ENCODE assay signal across 13 cellular contexts in the genomic region with DNA sequence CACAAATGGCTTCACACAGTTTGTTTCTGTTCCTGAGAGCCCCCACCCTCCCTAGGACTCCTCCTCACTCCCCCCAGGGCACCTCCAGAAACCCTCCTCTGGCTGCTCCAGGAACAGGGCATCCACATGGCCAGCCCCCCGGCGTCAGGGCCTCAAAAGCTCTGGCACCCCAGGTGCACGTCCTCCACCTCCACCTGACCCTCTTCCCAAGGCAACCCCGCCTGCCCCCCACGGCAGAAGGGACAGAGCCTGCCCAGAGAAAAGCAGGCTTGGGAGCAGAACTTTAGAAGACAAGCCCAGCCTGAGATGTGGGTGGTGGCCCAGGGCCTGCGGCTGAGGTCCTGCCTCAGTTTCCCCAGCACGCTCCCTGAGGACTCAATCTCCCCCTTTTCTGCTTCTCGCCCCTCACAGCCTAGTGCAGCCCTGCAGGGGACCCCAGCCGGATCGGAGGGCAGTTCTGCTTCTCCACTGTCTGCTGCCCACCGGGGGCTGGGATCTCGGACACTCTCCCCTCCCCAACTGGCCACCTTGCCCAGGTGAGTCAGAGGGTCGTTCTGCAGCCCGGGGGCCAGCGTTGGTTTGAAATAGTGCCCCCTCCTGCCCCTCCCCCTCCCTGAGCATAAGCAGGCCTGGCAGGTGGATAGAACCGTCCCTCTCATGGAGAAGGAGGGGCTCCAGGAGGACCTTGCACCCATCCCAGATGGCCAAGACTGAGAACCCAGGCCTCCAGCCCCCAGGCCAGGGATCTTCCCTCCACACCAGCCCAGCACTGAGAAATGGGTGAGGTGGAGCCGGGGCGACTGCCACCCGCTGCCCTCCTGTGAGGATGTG. TPM values are rescaled to one million over a fixed set of nuclear protein-coding genes. Genes with fewer than 3 reads are reported as not detected.
DNase-seq lines count a peak whose midpoint lies in the region; ATAC-seq and TF ChIP-seq lines count a peak whose summit lies in the region.
"Had no signal": no experiment of that assay in that cellular context is flagged by ENCODE, and none has a peak within 500 bp of the region (broad histone marks: within the 10 kb centered on the region; RNA-seq: fewer than 3 reads in every experiment).

No MANE protein-coding gene starts in this region.

- POLR2A ChIA-PET in CD8-positive, alpha-beta T cell (lab: Charles Lee), result no interaction called here

- CTCF ChIA-PET in CD8-positive, alpha-beta T cell (lab: Charles Lee), result interaction anchor here (1.2 kb wide), 1 partner anchor 20 kb away, joined by 4 read pairs; no protein-coding TSS in a partner anchor

- no peak for ATAC-seq in CD8-positive, alpha-beta T cell
- ATAC-seq in natural killer cell treated with Interleukin-12 subunit alpha and Interleukin-12 subunit beta and Interleukin-15 and Interleukin-18, amount 100 ng/mL, for 72 hours, result no peak
- no peak for ATAC-seq in HG03039 (IDR thresholded peaks at IDR 0.05; ENCODE audit: unreplicated experiment)

- no peak for TF ChIP-seq CTCF in 22Rv1 (IDR thresholded peaks at IDR 0.05)
- TF ChIP-seq CTCF in CD8-positive, alpha-beta T cell (IDR thresholded peaks at IDR 0.05), result no peak

- H3K36me3 Mint-ChIP-seq in CD8-positive, alpha-beta T cell, result peaks cover 3% of the 10 kb centered on the region
- peaks cover 33% of the 10 kb centered on the region for H3K36me3 Mint-ChIP-seq in dendritic cell treated with granulocyte-macrophage colony-stimulating factor and Interleukin-4, amounts not matched to agents 40 ng/mL and 50 ng/mL, for 4 days (ENCODE audit: low read depth)
- no peaks in the 10 kb centered on the region for H3K36me3 Mint-ChIP-seq in natural killer cell treated with Interleukin-12 subunit alpha and Interleukin-12 subunit beta and Interleukin-15 and Interleukin-18, amount 100 ng/mL, for 72 hours

- no peak overlapping the region for H3K27ac Mint-ChIP-seq in CD8-positive, alpha-beta T cell
- H3K27ac Mint-ChIP-seq in dendritic cell treated with granulocyte-macrophage colony-stimulating factor and Interleukin-4, amounts not matched to agents 40 ng/mL and 50 ng/mL, for 4 days, result peak overlapping the region; percentile 81
- H3K27ac Mint-ChIP-seq in natural killer cell treated with Interleukin-12 subunit alpha and Interleukin-12 subunit beta and Interleukin-15 and Interleukin-18, amount 100 ng/mL, for 72 hours, result peak overlapping the region in 1 of 2 donors; percentile 48

- H3K27me3 ChIP-seq in CD8-positive, alpha-beta T cell (ENCODE audit: insufficient read depth, low read length), result no peaks in the 10 kb centered on the region

- H3K27me3 Mint-ChIP-seq in CD8-positive, alpha-beta T cell (ENCODE audit: low read depth), result peaks cover 7% of the 10 kb centered on the region
- peaks cover 10% of the 10 kb centered on the region for H3K27me3 Mint-ChIP-seq in dendritic cell treated with granulocyte-macrophage colony-stimulating factor and Interleukin-4, amounts not matched to agents 40 ng/mL and 50 ng/mL, for 4 days
- peaks cover 0 to 3% of the 10 kb centered on the region in 2 donors for H3K27me3 Mint-ChIP-seq in natural killer cell treated with Interleukin-12 subunit alpha and Interleukin-12 subunit beta and Interleukin-15 and Interleukin-18, amount 100 ng/mL, for 72 hours

- H3K9me3 ChIP-seq in CD8-positive, alpha-beta T cell (ENCODE audit: low read length), result no peaks in the 10 kb centered on the region

- H3K4me1 ChIP-seq in CD8-positive, alpha-beta T cell (ENCODE audit: insufficient read depth, low read length), result peaks cover 22% of the 10 kb centered on the region

- no peaks in the 10 kb centered on the region for H3K36me3 ChIP-seq in CD8-positive, alpha-beta T cell (ENCODE audit: insufficient read depth, low read length)

- H3K27ac ChIP-seq in 22Rv1, result peak overlapping the region; percentile 80; the same call in 1 of the 2 replicates
- H3K27ac ChIP-seq in CD8-positive, alpha-beta T cell (ENCODE audit: low read depth, low read length), result no peak overlapping the region
- H3K27ac ChIP-seq: coronary artery, KMS-11 had no signal

- H3K4me3 ChIP-seq in CD8-positive, alpha-beta T cell (ENCODE audit: low read depth, low read length), result no peak overlapping the region
- H3K4me3 ChIP-seq: lung had no signal

- H3K4me1 Mint-ChIP-seq in CD8-positive, alpha-beta T cell (ENCODE audit: low read depth), result peaks cover 19% of the 10 kb centered on the region
- H3K4me1 Mint-ChIP-seq in dendritic cell treated with granulocyte-macrophage colony-stimulating factor and Interleukin-4, amounts not matched to agents 40 ng/mL and 50 ng/mL, for 4 days (ENCODE audit: low read depth), result peaks cover 47% of the 10 kb centered on the region
- H3K4me1 Mint-ChIP-seq in natural killer cell treated with Interleukin-12 subunit alpha and Interleukin-12 subunit beta and Interleukin-15 and Interleukin-18, amount 100 ng/mL, for 72 hours (ENCODE audit: low read depth in 2 of 2), result peaks cover 15 to 20% of the 10 kb centered on the region in 2 donors

- DNase-seq in CD8-positive, alpha-beta T cell, result peak in 1 of 7 experiments; percentile 4
- DNase-seq in natural killer cell treated with Interleukin-12 subunit alpha and Interleukin-12 subunit beta and Interleukin-15 and Interleukin-18, amount 100 ng/mL, for 72 hours (ENCODE audit: low spot score), result no peak
- DNase-seq in ureter (ENCODE audit: low spot score), result no peak
- DNase-seq in NCI-H748 (lab: John Stamatoyannopoulos, UW; ENCODE audit: unreplicated experiment), result no peak
- no peak for DNase-seq in activated CD8-positive, alpha-beta memory T cell treated with anti-CD3 and anti-CD28 coated beads, Interleukin-2, amount 50 U/mL, for 48 hours
- DNase-seq: NCI-H187; stimulated activated CD8-positive, alpha-beta memory T cell treated with anti-CD3 and anti-CD28 coated beads, Interleukin-4, amount 100 ng/mL, for 48 hours had no signal

- peak overlapping the region; percentile 56 for H3K4me3 Mint-ChIP-seq in CD8-positive, alpha-beta T cell
- H3K4me3 Mint-ChIP-seq in dendritic cell treated with granulocyte-macrophage colony-stimulating factor and Interleukin-4, amounts not matched to agents 40 ng/mL and 50 ng/mL, for 4 days, result no peak overlapping the region
- peak overlapping the region; percentile 67 for H3K4me3 Mint-ChIP-seq in natural killer cell treated with Interleukin-12 subunit alpha and Interleukin-12 subunit beta and Interleukin-15 and Interleukin-18, amount 100 ng/mL, for 72 hours

- intact Hi-C loops in CD8-positive, alpha-beta T cell (cut with DNase I, micrococcal nuclease), result loop anchor here in 1 of 2 experiments (10.0 kb wide), 1 partner anchor 249 kb away; no protein-coding TSS in a partner anchor
- intact Hi-C loops in dendritic cell treated with granulocyte-macrophage colony-stimulating factor and Interleukin-4, amounts not matched to agents 40 ng/mL and 50 ng/mL, for 4 days (cut with micrococcal nuclease), result no loop called here

- H3K9me3 Mint-ChIP-seq in CD8-positive, alpha-beta T cell, result no peaks in the 10 kb centered on the region
- H3K9me3 Mint-ChIP-seq in dendritic cell treated with granulocyte-macrophage colony-stimulating factor and Interleukin-4, amounts not matched to agents 40 ng/mL and 50 ng/mL, for 4 days, result no peaks in the 10 kb centered on the region
- no peaks in the 10 kb centered on the region for H3K9me3 Mint-ChIP-seq in natural killer cell treated with Interleukin-12 subunit alpha and Interleukin-12 subunit beta and Interleukin-15 and Interleukin-18, amount 100 ng/mL, for 72 hours

RNA-seq across cellular contexts. Expression of gene TRABD, which starts 2.4 kb away (rescaled TPM):
- 100 to 1,000 TPM; 178 to 187 TPM for total RNA-seq in CD8-positive, alpha-beta T cell
- 100 to 1,000 TPM in 1 of 2 donors, 10 to 100 TPM in 1; 71.0 to 139 TPM for total RNA-seq in natural killer cell treated with Interleukin-12 subunit alpha and Interleukin-12 subunit beta and Interleukin-15 and Interleukin-18, amount 100 ng/mL, for 72 hours
- total RNA-seq in ureter, result 64.5 TPM

RNA-seq across cellular contexts. Expression of gene PANX2, which starts 12.8 kb away (rescaled TPM):
- under 1 TPM in 1 of 2 experiments, not detected in 1; 0.16 TPM for total RNA-seq in CD8-positive, alpha-beta T cell
- 1 to 10 TPM; 3.0 to 3.5 TPM for total RNA-seq in natural killer cell treated with Interleukin-12 subunit alpha and Interleukin-12 subunit beta and Interleukin-15 and Interleukin-18, amount 100 ng/mL, for 72 hours
- total RNA-seq in ureter, result 1.9 TPM

RNA-seq across cellular contexts. Expression of gene SELENOO, which starts 17.5 kb away (rescaled TPM):
- 10 to 100 TPM; 32.7 to 34.6 TPM for total RNA-seq in CD8-positive, alpha-beta T cell
- 10 to 100 TPM; 23.4 to 43.3 TPM for total RNA-seq in natural killer cell treated with Interleukin-12 subunit alpha and Interleukin-12 subunit beta and Interleukin-15 and Interleukin-18, amount 100 ng/mL, for 72 hours
- total RNA-seq in ureter, result 24.7 TPM
